Comparison of ENCODE assay signal across 9 cellular contexts in the genomic region with DNA sequence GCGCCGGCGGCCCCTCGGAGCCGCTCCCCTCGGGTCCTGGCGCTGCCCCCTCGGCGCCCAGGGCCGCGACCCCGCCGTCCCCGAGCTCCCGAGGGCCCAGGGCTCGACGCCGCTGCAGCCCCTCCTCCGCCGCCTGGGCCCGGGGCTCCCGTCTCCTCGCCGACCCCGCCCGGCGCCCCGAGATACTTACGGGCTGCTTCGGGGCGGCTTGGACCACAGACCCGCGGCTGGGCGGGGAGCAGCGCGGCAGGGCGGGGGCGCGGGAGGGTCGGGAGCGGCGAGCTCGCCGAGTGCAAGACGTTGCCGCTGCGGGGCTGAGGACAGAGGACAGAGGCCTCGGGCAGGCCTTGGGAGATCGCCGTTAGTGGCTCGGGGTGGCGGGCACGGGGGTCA. TPM values are rescaled to one million over a fixed set of nuclear protein-coding genes. Genes with fewer than 3 reads are reported as not detected.
A peak's percentile ranks its signal among the peaks of the same experiment; 100 is the strongest.
DNase-seq lines count a peak whose midpoint lies in the region; ATAC-seq, FAIRE-seq and TF ChIP-seq lines count a peak whose summit lies in the region.
"Had no signal": no experiment of that assay in that cellular context is flagged by ENCODE, and none has a peak within 500 bp of the region (broad histone marks: within the 10 kb centered on the region; RNA-seq: fewer than 3 reads in every experiment).

No MANE protein-coding gene starts in this region.

- H3K4me1 ChIP-seq in CD8-positive, alpha-beta T cell (ENCODE audit: insufficient read depth, low read length) = peaks cover 40% of the 10 kb centered on the region
- H3K4me1 ChIP-seq in HEK293 (ENCODE audit: control insufficient read depth, insufficient read depth, low read length) = peaks cover 33% of the 10 kb centered on the region
- H3K4me1 ChIP-seq in iPS DF 6.9 (ENCODE audit: control insufficient read depth, insufficient read depth, low read length) = no peaks in the 10 kb centered on the region

- POLR2A ChIA-PET in CD8-positive, alpha-beta T cell (lab: Charles Lee) = interaction anchor here (0.6 to 6.3 kb wide), 31 partner anchors 10 to 416 kb away, joined by 3 to 196 read pairs (median 9); a partner anchor contains a TSS
- POLR2A ChIA-PET in HEK293 (lab: Yijun Ruan, JAX) (interaction anchor here (0.6 to 4.0 kb wide), 55 partner anchors 8 to 469 kb away, joined by 3 to 106 read pairs (median 7); a partner anchor contains a TSS), WTC11 (lab: Charles Lee) (interaction anchor here (0.5 to 3.3 kb wide), 30 partner anchors 10 to 316 kb away, joined by 3 to 47 read pairs (median 6); a partner anchor contains a TSS)

- H3K4me3 ChIP-seq in CD8-positive, alpha-beta T cell (ENCODE audit: low read depth, low read length) = peak overlapping the region; percentile 64
- H3K4me3 ChIP-seq in HEK293 (ENCODE audit: low read depth, low read length) = peak overlapping the region; percentile 86
- H3K4me3 ChIP-seq in iPS DF 6.9 (ENCODE audit: low read length) = peak overlapping the region; percentile 53

- DNase-seq in CD8-positive, alpha-beta T cell = no peak
- DNase-seq in WTC11 (ENCODE audit: low spot score) (no peak), iPS DF 6.9 (ENCODE audit: low read depth, low spot score) (no peak), D721Med (ENCODE audit: insufficient read length, low spot score) (no peak), AG08395 (ENCODE audit: low spot score) (no peak), T1000 (lab: John Stamatoyannopoulos, UW) (no peak)

- intact Hi-C loops in CD8-positive, alpha-beta T cell (cut with DNase I, micrococcal nuclease) = loop anchor here (1.0 to 5.0 kb wide), 11 partner anchors 14 to 439 kb away; a partner anchor contains a TSS

- H3K9me3 ChIP-seq in CD8-positive, alpha-beta T cell (ENCODE audit: low read length) = no peaks in the 10 kb centered on the region
- H3K9me3 ChIP-seq in HEK293 (ENCODE audit: control insufficient read depth, insufficient read depth, low read depth, low read length) (no peaks in the 10 kb centered on the region), iPS DF 6.9 (ENCODE audit: control insufficient read depth, insufficient read depth, low read length) (no peaks in the 10 kb centered on the region)

- TF ChIP-seq CTCF in CD8-positive, alpha-beta T cell (IDR thresholded peaks at IDR 0.05) = no peak
- TF ChIP-seq CTCF in HEK293 (tag by site-specific recombination; IDR thresholded peaks at IDR 0.05) = no peak
- no peak for TF ChIP-seq CTCF in WTC11 (IDR thresholded peaks at IDR 0.05)
- TF ChIP-seq CTCF in D721Med (IDR thresholded peaks at IDR 0.05; ENCODE audit: insufficient read depth, missing control alignments) = no peak

- CTCF ChIA-PET in CD8-positive, alpha-beta T cell (lab: Charles Lee) = interaction anchor here (0.8 to 27.5 kb wide), 9 partner anchors 9 to 287 kb away, joined by 3 to 761 read pairs (median 7); a partner anchor contains a TSS
- CTCF ChIA-PET in HEK293 (lab: Yijun Ruan, JAX) (interaction anchor here (0.8 to 8.4 kb wide), 4 partner anchors 13 to 89 kb away, joined by 3 to 78 read pairs (median 24); no protein-coding TSS in a partner anchor), WTC11 (lab: Charles Lee) (interaction anchor here (0.6 to 6.0 kb wide), 13 partner anchors 13 to 88 kb away, joined by 3 to 75 read pairs (median 7); no protein-coding TSS in a partner anchor)

- WGBS in iPS DF 6.9 (ENCODE audit: insufficient coverage, insufficient read length) = no CpG with 5 or more reads among the region's 53 CpGs

- ATAC-seq in CD8-positive, alpha-beta T cell = peak; percentile 3
- peak; percentile 0; the same call in 1 of the 2 replicates for ATAC-seq in WTC11

- no peaks in the 10 kb centered on the region for H3K27me3 ChIP-seq in CD8-positive, alpha-beta T cell (ENCODE audit: insufficient read depth, low read length)
- no peaks in the 10 kb centered on the region for H3K27me3 ChIP-seq in iPS DF 6.9 (ENCODE audit: control insufficient read depth, insufficient read depth, low read length)

- peaks cover 52% of the 10 kb centered on the region for H3K4me1 Mint-ChIP-seq in CD8-positive, alpha-beta T cell (ENCODE audit: low read depth)
- H3K4me1 Mint-ChIP-seq in WTC11 = peaks cover 30% of the 10 kb centered on the region
- H3K4me1 Mint-ChIP-seq in stimulated activated naive CD8-positive, alpha-beta T cell treated with anti-CD3 and anti-CD28 coated beads, Interleukin-15, Interleukin-2, amounts not matched to agents 100 ng/mL and 50 ng/mL, for 24 hours (ENCODE audit: low read depth) = peaks cover 65% of the 10 kb centered on the region

- no peak for FAIRE-seq in D721Med (lab: Jason Lieb, UNC)

- H3K36me3 ChIP-seq in CD8-positive, alpha-beta T cell (ENCODE audit: insufficient read depth, low read length) = peaks cover 18% of the 10 kb centered on the region
- H3K36me3 ChIP-seq in HEK293 (ENCODE audit: control insufficient read depth in 2 of 2, insufficient read depth in 1 of 2, low read length in 2 of 2) (peaks cover 20 to 23% of the 10 kb centered on the region in 2 experiments), iPS DF 6.9 (ENCODE audit: control insufficient read depth, insufficient read depth, low read length) (peaks cover 4% of the 10 kb centered on the region; the same call in 1 of the 2 replicates)

- H3K9me3 Mint-ChIP-seq in CD8-positive, alpha-beta T cell = no peaks in the 10 kb centered on the region
- H3K9me3 Mint-ChIP-seq in WTC11 = no peaks in the 10 kb centered on the region
- H3K9me3 Mint-ChIP-seq in stimulated activated naive CD8-positive, alpha-beta T cell treated with anti-CD3 and anti-CD28 coated beads, Interleukin-15, Interleukin-2, amounts not matched to agents 100 ng/mL and 50 ng/mL, for 24 hours = no peaks in the 10 kb centered on the region

- no peaks in the 10 kb centered on the region for H3K27me3 Mint-ChIP-seq in CD8-positive, alpha-beta T cell (ENCODE audit: low read depth)
- no peaks in the 10 kb centered on the region for H3K27me3 Mint-ChIP-seq in WTC11 (ENCODE audit: low read depth)
- no peaks in the 10 kb centered on the region for H3K27me3 Mint-ChIP-seq in stimulated activated naive CD8-positive, alpha-beta T cell treated with anti-CD3 and anti-CD28 coated beads, Interleukin-15, Interleukin-2, amounts not matched to agents 100 ng/mL and 50 ng/mL, for 24 hours

- peak overlapping the region; percentile 97 for H3K27ac Mint-ChIP-seq in CD8-positive, alpha-beta T cell
- no peak overlapping the region for H3K27ac Mint-ChIP-seq in WTC11
- H3K27ac Mint-ChIP-seq in stimulated activated naive CD8-positive, alpha-beta T cell treated with anti-CD3 and anti-CD28 coated beads, Interleukin-15, Interleukin-2, amounts not matched to agents 100 ng/mL and 50 ng/mL, for 24 hours = no peak overlapping the region

- peak overlapping the region; percentile 85 for H3K4me3 Mint-ChIP-seq in CD8-positive, alpha-beta T cell
- peak overlapping the region; percentile 96 for H3K4me3 Mint-ChIP-seq in WTC11
- H3K4me3 Mint-ChIP-seq in stimulated activated naive CD8-positive, alpha-beta T cell treated with anti-CD3 and anti-CD28 coated beads, Interleukin-15, Interleukin-2, amounts not matched to agents 100 ng/mL and 50 ng/mL, for 24 hours = peak overlapping the region; percentile 97

- H3K36me3 Mint-ChIP-seq in CD8-positive, alpha-beta T cell = peaks cover 32% of the 10 kb centered on the region
- peaks cover 11% of the 10 kb centered on the region for H3K36me3 Mint-ChIP-seq in WTC11
- peaks cover 20% of the 10 kb centered on the region for H3K36me3 Mint-ChIP-seq in stimulated activated naive CD8-positive, alpha-beta T cell treated with anti-CD3 and anti-CD28 coated beads, Interleukin-15, Interleukin-2, amounts not matched to agents 100 ng/mL and 50 ng/mL, for 24 hours (ENCODE audit: low read depth)

- H3K27ac ChIP-seq in CD8-positive, alpha-beta T cell (ENCODE audit: low read depth, low read length) = peak overlapping the region; percentile 89
- H3K27ac ChIP-seq in HEK293 (ENCODE audit: extremely low read depth, low read depth, low read length) (peak overlapping the region; percentile 99), iPS DF 6.9 (ENCODE audit: low read length) (no peak overlapping the region)

TF ChIP-seq in HEK293, 187 proteins besides CTCF, POLR2A, EP300 and RAD21 (continues in another document):
- TF ChIP-seq OVOL3 (tag by site-specific recombination; IDR thresholded peaks at IDR 0.05) = 0 out of 2 replicates have a peak, but pooled peaks have one; percentile 41
- TF ChIP-seq, protein P1, sequence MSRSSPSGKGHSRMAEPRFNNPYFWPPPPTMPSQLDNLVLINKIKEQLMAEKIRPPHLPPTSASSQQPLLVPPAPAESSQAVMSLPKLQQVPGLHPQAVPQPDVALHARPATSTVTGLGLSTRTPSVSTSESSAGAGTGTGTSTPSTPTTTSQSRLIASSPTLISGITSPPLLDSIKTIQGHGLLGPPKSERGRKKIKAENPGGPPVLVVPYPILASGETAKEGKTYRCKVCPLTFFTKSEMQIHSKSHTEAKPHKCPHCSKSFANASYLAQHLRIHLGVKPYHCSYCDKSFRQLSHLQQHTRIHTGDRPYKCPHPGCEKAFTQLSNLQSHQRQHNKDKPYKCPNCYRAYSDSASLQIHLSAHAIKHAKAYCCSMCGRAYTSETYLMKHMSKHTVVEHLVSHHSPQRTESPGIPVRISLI (tag by site-specific recombination; IDR thresholded peaks at IDR 0.05) = no peak
- no peak for TF ChIP-seq ZNF544 (tag by site-specific recombination; IDR thresholded peaks at IDR 0.05)
- TF ChIP-seq ZBTB21 (tag by site-specific recombination; IDR thresholded peaks at IDR 0.05) = no peak

TF ChIP-seq in WTC11, 78 proteins besides CTCF, POLR2A, EP300 and RAD21:
- TF ChIP-seq FOXP1 (CRISPR knock-in tag; IDR thresholded peaks at IDR 0.05; ENCODE audit: borderline replicate concordance) = 0 out of 2 replicates have a peak, but pooled peaks have one; percentile 13
- TF ChIP-seq CREB1 (CRISPR knock-in tag; IDR thresholded peaks at IDR 0.05) = no peak
- TF ChIP-seq ZNF317 (CRISPR knock-in tag; IDR thresholded peaks at IDR 0.05; ENCODE audit: borderline replicate concordance, low read depth) = 0 out of 2 replicates have a peak, but pooled peaks have one; percentile 12
- TF ChIP-seq CBFB (CRISPR knock-in tag; IDR thresholded peaks at IDR 0.05; ENCODE audit: low read depth) = 0 out of 2 replicates have a peak, but pooled peaks have one; percentile 4
- no peak for TF ChIP-seq RELA (CRISPR knock-in tag; IDR thresholded peaks at IDR 0.05; ENCODE audit: borderline replicate concordance)
TF ChIP-seq in WTC11: peak in this region for 3.

RNA-seq across cellular contexts. Expression of a gene that starts 0.3 kb away (rescaled TPM):
- total RNA-seq in CD8-positive, alpha-beta T cell = 100 to 1,000 TPM; 252 to 277 TPM
- 33.5 to 37.9 TPM (median 36.0 TPM) in 3 replicates for total RNA-seq in WTC11 (2021)

RNA-seq across cellular contexts. Expression of a gene that starts 30.5 kb away (rescaled TPM):
- not detected for total RNA-seq in CD8-positive, alpha-beta T cell
- 0.07 to 0.11 TPM (median 0.09 TPM) in 3 replicates for total RNA-seq in WTC11 (2021)
- total RNA-seq: HT1080 had no signal
